In genomic region chr22:50531546-50532352, GRCh38 we compare ENCODE assay signal across 8 cellular contexts. TPM values are rescaled to one million over a fixed set of nuclear protein-coding genes. Genes with fewer than 3 reads are reported as not detected.
DNase-seq lines count a peak whose midpoint lies in the region; ATAC-seq and TF ChIP-seq lines count a peak whose summit lies in the region.

No MANE protein-coding gene starts in this region.

- in situ Hi-C loops in IMR-90 (cut with MboI; ENCODE audit: low sequenced_read_pairs): no loop called here

- peak overlapping the region; percentile 81 for H2AFZ ChIP-seq in IMR-90 (replicated peaks; ENCODE audit: low read length, poor library complexity)

- peaks cover 4 to 16% of the 10 kb centered on the region in 2 experiments; a peak in 2 of 4 replicates for H3K79me1 ChIP-seq in IMR-90 (ENCODE audit: low read depth in 1 of 2, low read length in 2 of 2)

- no TSS peak for BruUV-seq in IMR-90 (replicated peaks; lab: Mats Ljungman, UMichigan)

- H3K4me2 ChIP-seq in IMR-90 (ENCODE audit: low read depth, low read length): peak overlapping the region; percentile 69

- ATAC-seq in IMR-90 (ENCODE audit: low read depth) (peak; percentile 67), left lung (peak; percentile 43)

- H3K27ac ChIP-seq in IMR-90 (ENCODE audit: insufficient read depth, low read length) (no peak overlapping the region; the same call in 1 of the 2 replicates), colonic mucosa (peak overlapping the region; percentile 100), left lung (peak overlapping the region; percentile 99)

- H3K27me3 ChIP-seq in IMR-90 (ENCODE audit: control insufficient read depth, insufficient read depth, low read length): peaks cover 5% of the 10 kb centered on the region; the same call in 1 of the 2 replicates
- no peaks in the 10 kb centered on the region for H3K27me3 ChIP-seq in colonic mucosa
- H3K27me3 ChIP-seq in left lung: no peaks in the 10 kb centered on the region

- intact Hi-C loops in IMR-90 (cut with micrococcal nuclease): no loop called here
- intact Hi-C loops in colonic mucosa (cut with DNase I): no loop called here
- intact Hi-C loops in left lung (cut with DNase I): no loop called here

- H4K91ac ChIP-seq in IMR-90 (ENCODE audit: insufficient read depth, low read depth, low read length): no peak overlapping the region; the same call in 1 of the 2 replicates

- H3K23ac ChIP-seq in IMR-90 (ENCODE audit: low read depth, low read length): no peak overlapping the region

- POLR2A ChIA-PET in IMR-90 (lab: Charles Lee; ENCODE audit: unreplicated experiment): no interaction called here

- WGBS in IMR-90 (ENCODE audit: extremely low coverage in 2 of 2, insufficient read length in 1 of 2), 2 experiments: 2% methylated on average over 36 of the region's 84 CpGs; no CpG with 5 or more reads in 1 of the 2 experiments

- no peak for TF ChIP-seq RAD21 in IMR-90 (IDR thresholded peaks at IDR 0.05; ENCODE audit: low read length)

- no peaks in the 10 kb centered on the region for H4K20me1 ChIP-seq in IMR-90 (ENCODE audit: insufficient read depth, low read length)

- no peak overlapping the region for H2BK120ac ChIP-seq in IMR-90 (ENCODE audit: low read depth, low read length)

- dilution Hi-C loops in IMR-90 (cut with HindIII; ENCODE audit: low sequenced_read_pairs, unreplicated experiment): no loop called here

- no peak overlapping the region; the same call in 1 of the 2 replicates for H3K14ac ChIP-seq in IMR-90 (replicated peaks; ENCODE audit: low read depth, low read length)

- peak overlapping the region; percentile 31 for H2AK5ac ChIP-seq in IMR-90 (ENCODE audit: low read depth, low read length)

- no peak overlapping the region for H2BK5ac ChIP-seq in IMR-90 (ENCODE audit: low read depth, low read length, poor library complexity, severe bottlenecking)

- peak overlapping the region in 1 of 2 experiments; percentile 91; a peak in 2 of 4 replicates for H4K8ac ChIP-seq in IMR-90 (ENCODE audit: low read depth in 2 of 2, low read length in 2 of 2)

- no peak for TF ChIP-seq POLR2A in IMR-90 (IDR thresholded peaks at IDR 0.05; ENCODE audit: low read depth, low read length)

- H3K9me3 ChIP-seq in IMR-90 (ENCODE audit: control insufficient read depth, insufficient read depth, low read length) (no peaks in the 10 kb centered on the region), colonic mucosa (no peaks in the 10 kb centered on the region), left lung (no peaks in the 10 kb centered on the region)

- H2BK20ac ChIP-seq in IMR-90 (ENCODE audit: low read depth, low read length): no peak overlapping the region

- H3K56ac ChIP-seq in IMR-90 (ENCODE audit: extremely low read depth, insufficient read depth, low read length): no peak overlapping the region

- CTCF ChIA-PET in IMR-90 (lab: Yijun Ruan, JAX): no interaction called here

- H2AK9ac ChIP-seq in IMR-90 (replicated peaks; ENCODE audit: low read depth, low read length, poor library complexity): peak overlapping the region; percentile 50

- TF ChIP-seq CTCF in IMR-90 (conservative IDR thresholded peaks at IDR 0.05; ENCODE audit: low read depth, low read length) (no peak), colonic mucosa (IDR thresholded peaks at IDR 0.05) (no peak), left lung (IDR thresholded peaks at IDR 0.05) (no peak)

- H3K4me3 ChIP-seq in IMR-90 (ENCODE audit: insufficient read depth, low read depth, low read length) (peak overlapping the region; percentile 39), colonic mucosa (peak overlapping the region; percentile 55), left lung (peak overlapping the region; percentile 71 to 85)

- H3K18ac ChIP-seq in IMR-90 (ENCODE audit: low read depth, low read length): no peak overlapping the region

- H2BK15ac ChIP-seq in IMR-90 (ENCODE audit: low read depth, low read length): no peak overlapping the region

- peak; percentile 82 for DNase-seq in GM03348 (ENCODE audit: low spot score)
- DNase-seq in IMR-90: peak; percentile 41
- peak; percentile 62 to 79 (median 69) for DNase-seq in activated CD4-positive, CD25-positive, alpha-beta regulatory T cell (lab: John Stamatoyannopoulos, UW)
- peak; percentile 84 for DNase-seq in colonic mucosa
- peak; percentile 85 to 95 for DNase-seq in left lung
- peak; percentile 69 to 74 for DNase-seq in stimulated activated CD4-positive, alpha-beta T cell treated with anti-CD3 and anti-CD28 coated beads, Interleukin-4, amount 100 ng/mL, for 48 hours (ENCODE audit: low read depth in 2 of 2)
- no peak for DNase-seq in hippocampal formation (lab: John Stamatoyannopoulos, UW)
- DNase-seq in NCI-H2107 treated with DMSO at 0.1 percent for 48 hours (lab: John Stamatoyannopoulos, UW; ENCODE audit: unreplicated experiment): no peak

- no peak overlapping the region; the same call in 1 of the 2 replicates for H4K5ac ChIP-seq in IMR-90 (ENCODE audit: low read depth, low read length)

- peak overlapping the region; percentile 49; the same call in 1 of the 2 replicates for H3K9ac ChIP-seq in IMR-90 (ENCODE audit: low read depth, low read length)
- peak overlapping the region; percentile 95 to 98 for H3K9ac ChIP-seq in colonic mucosa (ENCODE audit: low read depth in 2 of 2, low read length in 2 of 2)

- H3K36me3 ChIP-seq in IMR-90 (ENCODE audit: control insufficient read depth, insufficient read depth, low read length): no peaks in the 10 kb centered on the region
- no peaks in the 10 kb centered on the region for H3K36me3 ChIP-seq in colonic mucosa
- peaks cover 0 to 20% of the 10 kb centered on the region in 2 donors for H3K36me3 ChIP-seq in left lung

- peaks cover 11% of the 10 kb centered on the region; the same call in 1 of the 2 replicates for H3K9me1 ChIP-seq in IMR-90 (ENCODE audit: insufficient read depth, low read length)

- 0 out of 2 replicates have a peak overlapping the region, but pooled peaks have one; percentile 15 for H3K4ac ChIP-seq in IMR-90 (ENCODE audit: low read depth, low read length)

- peaks cover 16% of the 10 kb centered on the region for H3K4me1 ChIP-seq in IMR-90 (ENCODE audit: control insufficient read depth, insufficient read depth, low read length)
- peaks cover 6% of the 10 kb centered on the region for H3K4me1 ChIP-seq in colonic mucosa
- H3K4me1 ChIP-seq in left lung: peaks cover 4 to 75% of the 10 kb centered on the region in 2 donors

TF ChIP-seq in IMR-90, 13 proteins besides CTCF, POLR2A, EP300 and RAD21:
- TF ChIP-seq CEBPB (IDR thresholded peaks at IDR 0.05; ENCODE audit: low read depth, low read length) (no peak), MAFK (IDR thresholded peaks at IDR 0.05; ENCODE audit: low read depth, low read length) (no peak), RFX5 (IDR thresholded peaks at IDR 0.05; ENCODE audit: low read depth, low read length) (no peak), NFE2L2 (IDR thresholded peaks at IDR 0.05; ENCODE audit: low read depth, low read length) (no peak), MXI1 (IDR thresholded peaks at IDR 0.05; ENCODE audit: borderline replicate concordance, low read depth, low read length) (no peak), SMC3 (IDR thresholded peaks at IDR 0.05; ENCODE audit: low read depth, low read length) (no peak), FOS (IDR thresholded peaks at IDR 0.05; ENCODE audit: low read depth, low read length) (no peak)
- TF ChIP-seq, protein P1, sequence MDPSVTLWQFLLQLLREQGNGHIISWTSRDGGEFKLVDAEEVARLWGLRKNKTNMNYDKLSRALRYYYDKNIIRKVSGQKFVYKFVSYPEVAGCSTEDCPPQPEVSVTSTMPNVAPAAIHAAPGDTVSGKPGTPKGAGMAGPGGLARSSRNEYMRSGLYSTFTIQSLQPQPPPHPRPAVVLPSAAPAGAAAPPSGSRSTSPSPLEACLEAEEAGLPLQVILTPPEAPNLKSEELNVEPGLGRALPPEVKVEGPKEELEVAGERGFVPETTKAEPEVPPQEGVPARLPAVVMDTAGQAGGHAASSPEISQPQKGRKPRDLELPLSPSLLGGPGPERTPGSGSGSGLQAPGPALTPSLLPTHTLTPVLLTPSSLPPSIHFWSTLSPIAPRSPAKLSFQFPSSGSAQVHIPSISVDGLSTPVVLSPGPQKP (IDR thresholded peaks at IDR 0.05; ENCODE audit: borderline replicate concordance, low read depth, low read length): no peak

RNA-seq across cellular contexts. Expression of gene TYMP, which starts 1.9 kb away (rescaled TPM):
- total RNA-seq in IMR-90 (2012; rRNA removed): 0.18 and 0.28 TPM in 2 replicates
- 0.74 and 1.5 TPM in 2 replicates for polyA plus RNA-seq in IMR-90 (2012; rRNA removed)
- polyA plus RNA-seq in IMR-90 (2012; cell fraction: cytosol; rRNA removed): 3.5 and 3.6 TPM in 2 replicates
- polyA plus RNA-seq in IMR-90 (2012; cell fraction: nucleus; rRNA removed; ENCODE audit: low replicate concordance): 3.0 and 7.2 TPM in 2 replicates
- total RNA-seq in colonic mucosa: 10 to 100 TPM; 22.6 to 28.0 TPM
- total RNA-seq in left lung: 100 to 1,000 TPM; 130 to 256 TPM

RNA-seq across cellular contexts. Expression of gene SCO2, which starts 6.4 kb away (rescaled TPM):
- 1.3 and 1.7 TPM in 2 replicates for total RNA-seq in IMR-90 (2012; rRNA removed)
- 1.8 and 1.9 TPM in 2 replicates for polyA plus RNA-seq in IMR-90 (2012; rRNA removed)
- 2.9 TPM in 2 replicates for polyA plus RNA-seq in IMR-90 (2012; cell fraction: cytosol; rRNA removed)
- 2.1 and 3.9 TPM in 2 replicates for polyA plus RNA-seq in IMR-90 (2012; cell fraction: nucleus; rRNA removed; ENCODE audit: low replicate concordance)
- total RNA-seq in colonic mucosa: 1 to 10 TPM; 1.8 to 5.8 TPM
- 1 to 10 TPM; 2.3 to 3.1 TPM for total RNA-seq in left lung

RNA-seq across cellular contexts. Expression of gene KLHDC7B, which starts 13.9 kb away (rescaled TPM):
- total RNA-seq in IMR-90 (2012; rRNA removed) (not detected in 2 replicates), colonic mucosa (under 1 TPM; 0.07 to 0.16 TPM), left lung (under 1 TPM; 0.29 to 0.73 TPM)
- 0.03 and 0.05 TPM in 2 replicates for polyA plus RNA-seq in IMR-90 (2012; rRNA removed)
- polyA plus RNA-seq in IMR-90 (2012; cell fraction: cytosol; rRNA removed): 0.05 TPM in 1 of 2 replicates, not detected in the other
- 0.07 and 0.18 TPM in 2 replicates for polyA plus RNA-seq in IMR-90 (2012; cell fraction: nucleus; rRNA removed; ENCODE audit: low replicate concordance)

RNA-seq across cellular contexts. Expression of gene NCAPH2, which starts 23.7 kb away (rescaled TPM):
- 36.4 and 38.5 TPM in 2 replicates for total RNA-seq in IMR-90 (2012; rRNA removed)
- 30.2 and 30.8 TPM in 2 replicates for polyA plus RNA-seq in IMR-90 (2012; rRNA removed)
- polyA plus RNA-seq in IMR-90 (2012; cell fraction: cytosol; rRNA removed): 21.4 and 24.2 TPM in 2 replicates
- polyA plus RNA-seq in IMR-90 (2012; cell fraction: nucleus; rRNA removed; ENCODE audit: low replicate concordance): 41.1 and 97.4 TPM in 2 replicates
- 10 to 100 TPM; 27.4 to 71.5 TPM for total RNA-seq in colonic mucosa
- total RNA-seq in left lung: 10 to 100 TPM; 45.5 to 50.1 TPM

RNA-seq across cellular contexts. Expression of gene LMF2, which starts 24.2 kb away (rescaled TPM):
- total RNA-seq in IMR-90 (2012; rRNA removed) (15.6 and 16.8 TPM in 2 replicates), colonic mucosa (10 to 100 TPM; 51.1 to 60.0 TPM), left lung (10 to 100 TPM; 73.1 to 76.4 TPM)
- 82.6 and 103 TPM in 2 replicates for polyA plus RNA-seq in IMR-90 (2012; rRNA removed)
- polyA plus RNA-seq in IMR-90 (2012; cell fraction: cytosol; rRNA removed): 39.0 and 77.4 TPM in 2 replicates
- 417 and 1,505 TPM in 2 replicates for polyA plus RNA-seq in IMR-90 (2012; cell fraction: nucleus; rRNA removed; ENCODE audit: low replicate concordance)

Comparison
In these comparisons a context has a peak if more than half of its experiments do, and no peak if none do; other contexts are left out.
1. DNase-seq: peak in GM03348 (single experiment), IMR-90 (single experiment), activated CD4-positive, CD25-positive, alpha-beta regulatory T cell (4 of 4), colonic mucosa (single experiment), left lung (2 of 2) and stimulated activated CD4-positive, alpha-beta T cell treated with anti-CD3 and anti-CD28 coated beads, Interleukin-4, amount 100 ng/mL, for 48 hours (2 of 2); none in hippocampal formation (0 of 2) and NCI-H2107 treated with DMSO at 0.1 percent for 48 hours (single experiment).
2. RNA of gene TYMP, which starts 1.9 kb away (total RNA-seq): 130 to 256 TPM in left lung and 22.6 to 28.0 TPM in colonic mucosa; 0.18 to 0.28 TPM in IMR-90; every median in the first group is over 10 times any median in the second.
3. Peak in every context shown above with its lines, with median percentiles within 50 percentile points of each other: H3K4me3 ChIP-seq.